Comparison of ENCODE assay signal across 2 cellular contexts in genomic region chr16:20359997-20360396, GRCh38.
TF ChIP-seq lines count a peak whose summit lies in the region.

No MANE protein-coding gene starts in this region.

TF ChIP-seq in HEK293T, 16 proteins besides CTCF, POLR2A, EP300 and RAD21:
- TF ChIP-seq HDGF (IDR thresholded peaks at IDR 0.05; ENCODE audit: borderline replicate concordance) (no peak), ELF4 (IDR thresholded peaks at IDR 0.05) (no peak), SUZ12 (IDR thresholded peaks at IDR 0.05) (no peak), BHLHE40 (IDR thresholded peaks at IDR 0.05; ENCODE audit: borderline replicate concordance) (no peak), L3MBTL2 (conservative IDR thresholded peaks at IDR 0.05) (no peak)
- TF ChIP-seq, protein P1, sequence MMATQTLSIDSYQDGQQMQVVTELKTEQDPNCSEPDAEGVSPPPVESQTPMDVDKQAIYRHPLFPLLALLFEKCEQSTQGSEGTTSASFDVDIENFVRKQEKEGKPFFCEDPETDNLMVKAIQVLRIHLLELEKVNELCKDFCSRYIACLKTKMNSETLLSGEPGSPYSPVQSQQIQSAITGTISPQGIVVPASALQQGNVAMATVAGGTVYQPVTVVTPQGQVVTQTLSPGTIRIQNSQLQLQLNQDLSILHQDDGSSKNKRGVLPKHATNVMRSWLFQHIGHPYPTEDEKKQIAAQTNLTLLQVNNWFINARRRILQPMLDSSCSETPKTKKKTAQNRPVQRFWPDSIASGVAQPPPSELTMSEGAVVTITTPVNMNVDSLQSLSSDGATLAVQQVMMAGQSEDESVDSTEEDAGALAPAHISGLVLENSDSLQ (IDR thresholded peaks at IDR 0.05), result no peak

TF ChIP-seq in GM12878, 131 proteins besides CTCF, POLR2A, EP300 and RAD21:
- TF ChIP-seq MXI1 (IDR thresholded peaks at IDR 0.05; ENCODE audit: low read depth, low read length) (no peak), TAF1 (IDR thresholded peaks at IDR 0.05; ENCODE audit: borderline replicate concordance, low read depth, low read length) (no peak), SMAD5 (IDR thresholded peaks at IDR 0.05; ENCODE audit: low read depth) (no peak), FOS (IDR thresholded peaks at IDR 0.05; ENCODE audit: borderline replicate concordance, extremely low read depth, insufficient read length) (no peak), WRNIP1 (IDR thresholded peaks at IDR 0.05; ENCODE audit: borderline replicate concordance, low read depth, low read length) (no peak), JUNB (IDR thresholded peaks at IDR 0.05) (no peak), NFIC (IDR thresholded peaks at IDR 0.05; ENCODE audit: low read depth, low read length) (no peak), SUZ12 (IDR thresholded peaks at IDR 0.05; ENCODE audit: unreplicated experiment) (no peak), LARP7 (IDR thresholded peaks at IDR 0.05) (no peak), SP1 (IDR thresholded peaks at IDR 0.05; ENCODE audit: low read depth, low read length) (no peak), CBFB (IDR thresholded peaks at IDR 0.05; ENCODE audit: low read depth) (no peak), TCF7 (IDR thresholded peaks at IDR 0.05; ENCODE audit: borderline replicate concordance) (no peak)
- TF ChIP-seq, protein P2, sequence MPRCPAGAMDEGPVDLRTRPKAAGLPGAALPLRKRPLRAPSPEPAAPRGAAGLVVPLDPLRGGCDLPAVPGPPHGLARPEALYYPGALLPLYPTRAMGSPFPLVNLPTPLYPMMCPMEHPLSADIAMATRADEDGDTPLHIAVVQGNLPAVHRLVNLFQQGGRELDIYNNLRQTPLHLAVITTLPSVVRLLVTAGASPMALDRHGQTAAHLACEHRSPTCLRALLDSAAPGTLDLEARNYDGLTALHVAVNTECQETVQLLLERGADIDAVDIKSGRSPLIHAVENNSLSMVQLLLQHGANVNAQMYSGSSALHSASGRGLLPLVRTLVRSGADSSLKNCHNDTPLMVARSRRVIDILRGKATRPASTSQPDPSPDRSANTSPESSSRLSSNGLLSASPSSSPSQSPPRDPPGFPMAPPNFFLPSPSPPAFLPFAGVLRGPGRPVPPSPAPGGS (IDR thresholded peaks at IDR 0.05; ENCODE audit: borderline replicate concordance, insufficient read depth, low read depth, low read length, poor library complexity, severe bottlenecking), result no peak
- TF ChIP-seq, protein P3, sequence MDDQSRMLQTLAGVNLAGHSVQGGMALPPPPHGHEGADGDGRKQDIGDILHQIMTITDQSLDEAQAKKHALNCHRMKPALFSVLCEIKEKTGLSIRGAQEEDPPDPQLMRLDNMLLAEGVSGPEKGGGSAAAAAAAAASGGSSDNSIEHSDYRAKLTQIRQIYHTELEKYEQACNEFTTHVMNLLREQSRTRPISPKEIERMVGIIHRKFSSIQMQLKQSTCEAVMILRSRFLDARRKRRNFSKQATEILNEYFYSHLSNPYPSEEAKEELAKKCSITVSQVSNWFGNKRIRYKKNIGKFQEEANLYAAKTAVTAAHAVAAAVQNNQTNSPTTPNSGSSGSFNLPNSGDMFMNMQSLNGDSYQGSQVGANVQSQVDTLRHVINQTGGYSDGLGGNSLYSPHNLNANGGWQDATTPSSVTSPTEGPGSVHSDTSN (IDR thresholded peaks at IDR 0.05; ENCODE audit: insufficient replicate concordance, low read depth, low read length), result no peak
